13 cellular contexts compared by ENCODE assay signal in the genomic region with DNA sequence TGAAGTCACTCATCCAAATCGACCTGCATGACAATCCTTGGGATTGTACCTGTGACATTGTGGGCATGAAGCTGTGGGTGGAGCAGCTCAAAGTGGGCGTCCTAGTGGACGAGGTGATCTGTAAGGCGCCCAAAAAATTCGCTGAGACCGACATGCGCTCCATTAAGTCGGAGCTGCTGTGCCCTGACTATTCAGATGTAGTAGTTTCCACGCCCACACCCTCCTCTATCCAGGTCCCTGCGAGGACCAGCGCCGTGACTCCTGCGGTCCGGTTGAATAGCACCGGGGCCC. TPM values are rescaled to one million over a fixed set of nuclear protein-coding genes. Genes with fewer than 3 reads are reported as not detected.
DNase-seq lines count a peak whose midpoint lies in the region; ATAC-seq, FAIRE-seq and TF ChIP-seq lines count a peak whose summit lies in the region.
"Had no signal": no experiment of that assay in that cellular context is flagged by ENCODE, and none has a peak within 500 bp of the region (broad histone marks: within the 10 kb centered on the region; RNA-seq: fewer than 3 reads in every experiment).

No MANE protein-coding gene starts in this region.

- peaks cover 25% of the 10 kb centered on the region for H3K36me3 Mint-ChIP-seq in neural progenitor cell
- H3K36me3 Mint-ChIP-seq in activated naive CD4-positive, alpha-beta T cell treated with anti-CD3 and anti-CD28 coated beads, Interleukin-2, amount 50 U/mL, for 72 hours: peaks cover 0 to 31% of the 10 kb centered on the region in 2 donors

- WGBS in esophagus muscularis mucosa: 73% methylated on average over 14 of the region's 15 CpGs
- 17 to 30% methylated on average over 15 of the region's 15 CpGs for WGBS in pancreas, 2 donors

- peaks cover 15% of the 10 kb centered on the region for H3K4me1 Mint-ChIP-seq in neural progenitor cell

- H3K27ac ChIP-seq in esophagus muscularis mucosa (replicated peaks in 1 of 4) (no peak overlapping the region), neural progenitor cell (no peak overlapping the region), pancreas (no peak overlapping the region)

- H3K27me3 Mint-ChIP-seq in neural progenitor cell (ENCODE audit: insufficient read depth, low read depth): peaks cover 11% of the 10 kb centered on the region

- TF ChIP-seq CTCF in esophagus muscularis mucosa (IDR thresholded peaks at IDR 0.05) (no peak), neural progenitor cell (IDR thresholded peaks at IDR 0.05) (no peak), pancreas (IDR thresholded peaks at IDR 0.05) (no peak)

- DNase-seq in UCSD-AML1 (lab: John Stamatoyannopoulos, UW; ENCODE audit: unreplicated experiment) (peak; percentile 3), esophagus muscularis mucosa (ENCODE audit: extremely low spot score) (no peak), neural progenitor cell (ENCODE audit: low spot score) (no peak), NCI-H82 treated with DMSO at 0.1 percent for 48 hours (lab: John Stamatoyannopoulos, UW; ENCODE audit: unreplicated experiment) (no peak), pancreas (no peak), HAP-1 (ENCODE audit: low spot score in 2 of 2) (no peak)
- DNase-seq in activated naive CD4-positive, alpha-beta T cell treated with anti-CD3 and anti-CD28 coated beads, Interleukin-2, amount 50 U/mL, for 72 hours (ENCODE audit: low spot score in 2 of 2): no peak
- DNase-seq: activated CD4-positive, alpha-beta T cell treated with anti-CD3 and anti-CD28 coated beads for 4 hours; effector memory CD8-positive, alpha-beta T cell; NCI-H1436 treated with DMSO at 0.1 percent for 48 hours had no signal

- H3K4me3 Mint-ChIP-seq in neural progenitor cell: peak overlapping the region; percentile 38

- H3K9me3 ChIP-seq in ES-I3 (ENCODE audit: control insufficient read depth, insufficient read depth, low read length) (no peaks in the 10 kb centered on the region), esophagus muscularis mucosa (no peaks in the 10 kb centered on the region), neural progenitor cell (ENCODE audit: low read depth) (no peaks in the 10 kb centered on the region), pancreas (no peaks in the 10 kb centered on the region), HAP-1 (no peaks in the 10 kb centered on the region)

- H3K4me3 ChIP-seq in esophagus muscularis mucosa: peak overlapping the region in 3 of 4 donors; percentile 43 to 58 (median 44)
- H3K4me3 ChIP-seq in neural progenitor cell: peak overlapping the region; percentile 55
- H3K4me3 ChIP-seq in pancreas: peak overlapping the region in 2 of 4 donors; percentile 37 to 41
- H3K4me3 ChIP-seq in HAP-1: no peak overlapping the region

- H3F3A ChIP-seq in neural progenitor cell (ENCODE audit: low read depth): peaks cover 14% of the 10 kb centered on the region

- peaks cover 5% of the 10 kb centered on the region for H3K9me3 Mint-ChIP-seq in neural progenitor cell
- H3K9me3 Mint-ChIP-seq in activated naive CD4-positive, alpha-beta T cell treated with anti-CD3 and anti-CD28 coated beads, Interleukin-2, amount 50 U/mL, for 72 hours: peaks cover 0 to 4% of the 10 kb centered on the region in 2 donors
- H3K9me3 Mint-ChIP-seq: effector memory CD8-positive, alpha-beta T cell had no signal

- no peak overlapping the region for H3K27ac Mint-ChIP-seq in neural progenitor cell
- no peak overlapping the region for H3K27ac Mint-ChIP-seq in activated naive CD4-positive, alpha-beta T cell treated with anti-CD3 and anti-CD28 coated beads, Interleukin-2, amount 50 U/mL, for 72 hours
- H3K27ac Mint-ChIP-seq: effector memory CD8-positive, alpha-beta T cell; IgD-negative memory B cell had no signal

- no peak for TF ChIP-seq EP300 in esophagus muscularis mucosa (IDR thresholded peaks at IDR 0.05)

- in situ Hi-C loops in HAP-1 (cut with MboI; ENCODE audit: low sequenced_read_pairs): no loop called here

- FAIRE-seq in pancreas (lab: Jason Lieb, UNC): no peak
- FAIRE-seq: RCC 7860 had no signal

- H3K79me2 ChIP-seq in neural progenitor cell (ENCODE audit: low read depth): no peaks in the 10 kb centered on the region

- peaks cover 0 to 71% (median 46%) of the 10 kb centered on the region in 4 donors for H3K27me3 ChIP-seq in esophagus muscularis mucosa
- peaks cover 100% of the 10 kb centered on the region for H3K27me3 ChIP-seq in neural progenitor cell
- H3K27me3 ChIP-seq in pancreas: peaks cover 0 to 28% (median 7%) of the 10 kb centered on the region in 4 donors
- H3K27me3 ChIP-seq in HAP-1 (ENCODE audit: low read depth): no peaks in the 10 kb centered on the region

- H4K20me1 ChIP-seq in neural progenitor cell (ENCODE audit: low read depth): peaks cover 38% of the 10 kb centered on the region

- H3K36me3 ChIP-seq in ES-I3 (ENCODE audit: insufficient read depth, low read length): no peaks in the 10 kb centered on the region
- H3K36me3 ChIP-seq in esophagus muscularis mucosa: no peaks in the 10 kb centered on the region
- no peaks in the 10 kb centered on the region for H3K36me3 ChIP-seq in neural progenitor cell
- H3K36me3 ChIP-seq in pancreas: no peaks in the 10 kb centered on the region
- H3K36me3 ChIP-seq in HAP-1 (replicated peaks): peaks cover 3% of the 10 kb centered on the region; the same call in 1 of the 2 replicates

- H3K9ac ChIP-seq in ES-I3 (ENCODE audit: low read depth, low read length) (peak overlapping the region; percentile 81; the same call in 1 of the 2 replicates), neural progenitor cell (no peak overlapping the region)

- no peak for ATAC-seq in activated naive CD4-positive, alpha-beta T cell treated with anti-CD3 and anti-CD28 coated beads, Interleukin-2, amount 50 U/mL, for 72 hours
- no peak for ATAC-seq in pancreas

- no peak for TF ChIP-seq POLR2A in esophagus muscularis mucosa (IDR thresholded peaks at IDR 0.05; ENCODE audit: low read depth)

- H3K4me1 ChIP-seq in ES-I3 (ENCODE audit: insufficient read depth, low read length) (peaks cover 9% of the 10 kb centered on the region), esophagus muscularis mucosa (peaks cover 22 to 48% (median 39%) of the 10 kb centered on the region in 4 donors), neural progenitor cell (peaks cover 18% of the 10 kb centered on the region), pancreas (peaks cover 0 to 10% (median 1%) of the 10 kb centered on the region in 3 donors), HAP-1 (no peaks in the 10 kb centered on the region; the same call in 1 of the 2 replicates)

- peak overlapping the region; percentile 93 for H3K4me2 ChIP-seq in neural progenitor cell

- H2AFZ ChIP-seq in neural progenitor cell (replicated peaks): no peak overlapping the region

- intact Hi-C loops in esophagus muscularis mucosa (cut with DNase I): no loop called here
- intact Hi-C loops in pancreas (cut with DNase I): no loop called here

RNA-seq across cellular contexts. Expression of a gene that starts 5.8 kb away (rescaled TPM):
- total RNA-seq in esophagus muscularis mucosa (under 1 TPM; 0.17 to 0.45 (median 0.38) TPM), neural progenitor cell (ENCODE audit: low replicate concordance) (1.5 and 1.9 TPM in 2 replicates), pancreas (under 1 TPM; 0.06 to 0.41 (median 0.25) TPM)
- total RNA-seq in activated naive CD4-positive, alpha-beta T cell treated with anti-CD3 and anti-CD28 coated beads, Interleukin-2, amount 50 U/mL, for 72 hours: not detected
- polyA plus RNA-seq in pancreas: 1 to 10 TPM in 1 of 2 donors, under 1 TPM in 1; 0.19 to 1.4 TPM
- polyA plus RNA-seq: IgD-negative memory B cell had no signal
